ENCODE assay signal across 15 cellular contexts in the genomic region with DNA sequence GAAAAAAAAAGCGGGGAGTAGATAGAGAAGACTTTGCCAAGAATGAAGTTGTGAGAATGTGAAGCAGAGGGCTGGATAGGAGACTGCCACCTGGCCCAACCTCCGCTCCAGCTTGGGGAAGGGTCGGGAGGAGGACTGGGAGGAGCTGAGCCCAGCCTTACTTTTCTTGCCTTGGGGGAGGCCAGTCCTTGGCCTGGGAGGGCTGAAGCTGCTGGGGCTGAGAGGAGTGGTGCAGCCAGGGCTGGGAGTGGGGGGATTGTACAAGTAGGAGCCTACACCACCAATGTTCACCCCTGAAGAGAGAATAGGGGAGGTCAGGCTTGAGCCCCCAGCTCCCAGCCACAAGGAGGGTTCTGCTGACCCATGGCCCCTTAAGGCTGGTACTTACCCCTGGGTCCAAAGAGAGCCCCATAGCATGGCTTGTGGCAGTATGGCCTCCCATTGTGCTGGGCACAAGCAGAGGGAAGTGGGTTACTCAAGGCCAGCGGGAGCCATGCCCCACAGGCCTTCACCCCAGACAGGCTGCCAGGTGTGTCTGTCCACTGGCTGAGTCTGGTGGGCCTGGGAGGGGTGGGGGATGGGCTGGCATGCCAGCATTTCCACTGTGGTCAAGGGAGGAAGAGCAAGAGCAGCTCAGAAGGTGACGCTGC. TPM values are rescaled to one million over a fixed set of nuclear protein-coding genes. Genes with fewer than 3 reads are reported as not detected.
DNase-seq lines count a peak whose midpoint lies in the region; ATAC-seq, FAIRE-seq and TF ChIP-seq lines count a peak whose summit lies in the region.
"Had no signal": no experiment of that assay in that cellular context is flagged by ENCODE, and none has a peak within 500 bp of the region (broad histone marks: within the 10 kb centered on the region; RNA-seq: fewer than 3 reads in every experiment).

No MANE protein-coding gene starts in this region.

- intact Hi-C loops in left ventricle myocardium superior (cut with micrococcal nuclease), result no loop called here
- intact Hi-C loops in cardiac septum (cut with DNase I), result no loop called here
- intact Hi-C loops in right lobe of liver (cut with DNase I), result no loop called here
- intact Hi-C loops in mucosa of descending colon (cut with DNase I, micrococcal nuclease), result no loop called here

- H3K9me3 ChIP-seq in T-helper 17 cell (ENCODE audit: control insufficient read depth, low read length, poor library complexity, severe bottlenecking) (no peaks in the 10 kb centered on the region), right lobe of liver (no peaks in the 10 kb centered on the region), mucosa of descending colon (no peaks in the 10 kb centered on the region)

- H3K4me3 ChIP-seq in right lobe of liver, result no peak overlapping the region
- no peak overlapping the region for H3K4me3 ChIP-seq in mucosa of descending colon

- no peaks in the 10 kb centered on the region for H3K27me3 ChIP-seq in right lobe of liver

- H3K4me1 ChIP-seq in right lobe of liver, result peaks cover 0 to 28% (median 0%) of the 10 kb centered on the region in 4 donors
- H3K4me1 ChIP-seq in mucosa of descending colon (ENCODE audit: low read depth), result no peaks in the 10 kb centered on the region

- no peak overlapping the region for H3K27ac Mint-ChIP-seq in T-helper 17 cell
- H3K27ac Mint-ChIP-seq: progenitor cell of endocrine pancreas had no signal

- whole genome bisulfite sequencing in right lobe of liver (ENCODE audit: insufficient coverage, low coverage, low lambda C conversion rate, missing lambda C conversion rate), result 33% methylated on average over 3 of the region's 5 CpGs

- H3K4me3 Mint-ChIP-seq in T-helper 17 cell, result peak overlapping the region; percentile 61

- no peaks in the 10 kb centered on the region for H3K36me3 Mint-ChIP-seq in T-helper 17 cell (ENCODE audit: low read depth)

- ATAC-seq in left ventricle myocardium superior, result peak; percentile 4
- no peak for ATAC-seq in T-helper 17 cell
- ATAC-seq in right lobe of liver, result peak; percentile 44 to 70 (median 50)
- ATAC-seq in mucosa of descending colon, result no peak

- no peaks in the 10 kb centered on the region for H3K27me3 Mint-ChIP-seq in T-helper 17 cell

- TF ChIP-seq CTCF in right lobe of liver (IDR thresholded peaks at IDR 0.05) (no peak), D721Med (IDR thresholded peaks at IDR 0.05; ENCODE audit: insufficient read depth, missing control alignments) (no peak), mucosa of descending colon (IDR thresholded peaks at IDR 0.05) (no peak)

- FAIRE-seq in D721Med (lab: Jason Lieb, UNC), result no peak
- FAIRE-seq: urothelium cell line had no signal

- peaks cover 12% of the 10 kb centered on the region for H3K4me1 Mint-ChIP-seq in T-helper 17 cell

- peak overlapping the region; percentile 33 to 43 (median 42) for H3K27ac ChIP-seq in right lobe of liver
- H3K27ac ChIP-seq: hepatocyte had no signal

- no peak for DNase-seq in left ventricle myocardium superior
- no peak for DNase-seq in cardiac septum (ENCODE audit: low spot score)
- DNase-seq in T-helper 17 cell, result no peak
- peak; percentile 71 to 86 (median 74) for DNase-seq in right lobe of liver
- DNase-seq in D721Med (ENCODE audit: insufficient read length, low spot score), result no peak
- DNase-seq in NCI-H2196 (lab: John Stamatoyannopoulos, UW; ENCODE audit: unreplicated experiment), result no peak
- DNase-seq in mucosa of descending colon, result no peak
- DNase-seq in stimulated activated CD4-positive, alpha-beta T cell treated with anti-CD3 and anti-CD28 coated beads, Interleukin-4, amount 100 ng/mL, for 4 hours, result no peak
- DNase-seq: effector CD8-positive, alpha-beta T cell; left cardiac atrium; NCI-H446; SHP77 had no signal

- peak; percentile 29 for TF ChIP-seq POLR2A in right lobe of liver (IDR thresholded peaks at IDR 0.05)

- peaks cover 0 to 22% (median 11%) of the 10 kb centered on the region in 4 donors for H3K36me3 ChIP-seq in right lobe of liver
- H3K36me3 ChIP-seq in mucosa of descending colon (ENCODE audit: low read depth), result no peaks in the 10 kb centered on the region

RNA-seq across cellular contexts. Expression of a gene that starts 1.1 kb away (rescaled TPM):
- total RNA-seq in left ventricle myocardium superior, result 6.6 TPM
- total RNA-seq in cardiac septum, result 11.2 TPM
- total RNA-seq in T-helper 17 cell, result 1 to 10 TPM; 1.3 to 2.1 TPM
- total RNA-seq in right lobe of liver, result 1 to 10 TPM; 2.1 to 7.9 (median 5.2) TPM
- total RNA-seq in mucosa of descending colon, result 1 to 10 TPM in 2 of 3 donors, under 1 TPM in 1; 0.77 to 1.8 (median 1.3) TPM

RNA-seq across cellular contexts. Expression of a gene that starts 9.5 kb away (rescaled TPM):
- not detected for total RNA-seq in left ventricle myocardium superior
- not detected for total RNA-seq in cardiac septum
- not detected for total RNA-seq in T-helper 17 cell
- 100 to 1,000 TPM; 145 to 348 (median 185) TPM for total RNA-seq in right lobe of liver
- total RNA-seq in mucosa of descending colon, result under 1 TPM in 1 of 3 donors, not detected in 2; 0.32 TPM
- total RNA-seq: left cardiac atrium, progenitor cell of endocrine pancreas had no signal

Comparison
In these comparisons a context has a peak if more than half of its experiments do, and no peak if none do; other contexts are left out.
1. ATAC-seq: peak in left ventricle myocardium superior (single experiment) and right lobe of liver (4 of 4); none in T-helper 17 cell (single experiment) and mucosa of descending colon (single experiment).
2. DNase-seq: peak in right lobe of liver (3 of 3); none in left ventricle myocardium superior (single experiment), cardiac septum (single experiment), T-helper 17 cell (0 of 3), D721Med (single experiment), NCI-H2196 (single experiment), mucosa of descending colon (0 of 3) and stimulated activated CD4-positive, alpha-beta T cell treated with anti-CD3 and anti-CD28 coated beads, Interleukin-4, amount 100 ng/mL, for 4 hours (0 of 2).
3. RNA of a gene that starts 9.5 kb away (total RNA-seq): 145 to 348 TPM in right lobe of liver; not detected in cardiac septum (single experiment), not detected in left ventricle myocardium superior (single experiment), not detected in T-helper 17 cell and 0.32 TPM in mucosa of descending colon; every median in the first group is over 100 times any median in the second.